In genomic region chr10:103476046-103476768, GRCh38 we compare ENCODE assay signal across 9 cellular contexts. TPM values are rescaled to one million over a fixed set of nuclear protein-coding genes. Genes with fewer than 3 reads are reported as not detected.
DNase-seq lines count a peak whose midpoint lies in the region; ATAC-seq and TF ChIP-seq lines count a peak whose summit lies in the region.
"Had no signal": no experiment of that assay in that cellular context is flagged by ENCODE, and none has a peak within 500 bp of the region (broad histone marks: within the 10 kb centered on the region; RNA-seq: fewer than 3 reads in every experiment).

No MANE protein-coding gene starts in this region.

- no peak overlapping the region for H3K4me3 Mint-ChIP-seq in WTC11
- H3K4me3 Mint-ChIP-seq in naive thymus-derived CD4-positive, alpha-beta T cell: no peak overlapping the region

- POLR2A ChIA-PET in WTC11 (lab: Charles Lee): interaction anchor here (0.8 to 1.1 kb wide), 2 partner anchors 18 to 24 kb away, joined by 3 to 4 read pairs; partner anchors contain the start of gene CALHM2
- POLR2A ChIA-PET in naive thymus-derived CD4-positive, alpha-beta T cell (lab: Charles Lee): interaction anchor here (0.7 kb wide), 1 partner anchor 24 kb away, joined by 3 read pairs; no protein-coding TSS in a partner anchor

- peaks cover 13% of the 10 kb centered on the region for H3K4me1 Mint-ChIP-seq in WTC11
- peaks cover 9 to 51% (median 14%) of the 10 kb centered on the region in 7 donors for H3K4me1 Mint-ChIP-seq in naive thymus-derived CD4-positive, alpha-beta T cell

- ATAC-seq in HG02973 (IDR thresholded peaks at IDR 0.05; ENCODE audit: unreplicated experiment) (peak; percentile 36), WTC11 (peak; percentile 93)
- peak; percentile 39 for ATAC-seq in naive thymus-derived CD4-positive, alpha-beta T cell
- no peak for ATAC-seq in activated CD4-positive, CD25-positive, alpha-beta regulatory T cell treated with anti-CD3 and anti-CD28 coated beads, Interleukin-2, amount 50 U/mL, for 24 hours

- no peak overlapping the region for H3K27ac ChIP-seq in naive thymus-derived CD4-positive, alpha-beta T cell (ENCODE audit: low read depth, low read length)

- H3K36me3 ChIP-seq in naive thymus-derived CD4-positive, alpha-beta T cell (ENCODE audit: control insufficient read depth in 2 of 3, insufficient read depth in 3 of 3, low read length in 3 of 3): no peaks in the 10 kb centered on the region

- H3K27me3 ChIP-seq in naive thymus-derived CD4-positive, alpha-beta T cell (ENCODE audit: control insufficient read depth in 2 of 2, insufficient read depth in 2 of 2, low read length in 2 of 2): no peaks in the 10 kb centered on the region

- H3K4me1 ChIP-seq in naive thymus-derived CD4-positive, alpha-beta T cell (ENCODE audit: control insufficient read depth in 2 of 2, insufficient read depth in 2 of 2, low read length in 2 of 2): peaks cover 10 to 15% of the 10 kb centered on the region in 2 donors

- H3K9me3 ChIP-seq in naive thymus-derived CD4-positive, alpha-beta T cell (ENCODE audit: control insufficient read depth in 2 of 3, low read length in 3 of 3): no peaks in the 10 kb centered on the region

- no peak overlapping the region for H3K4me3 ChIP-seq in naive thymus-derived CD4-positive, alpha-beta T cell (ENCODE audit: low read length)

- intact Hi-C loops in naive thymus-derived CD4-positive, alpha-beta T cell (cut with micrococcal nuclease): no loop called here

- no peak overlapping the region for H3K27ac Mint-ChIP-seq in WTC11
- H3K27ac Mint-ChIP-seq in naive thymus-derived CD4-positive, alpha-beta T cell: no peak overlapping the region

- DNase-seq in DMS53 (lab: John Stamatoyannopoulos, UW): peak; percentile 59
- no peak for DNase-seq in DMS53 treated with DMSO at 0.1 percent for 48 hours (lab: John Stamatoyannopoulos, UW; ENCODE audit: unreplicated experiment)
- DNase-seq in WTC11 (ENCODE audit: low spot score): peak; percentile 73
- DNase-seq in naive thymus-derived CD4-positive, alpha-beta T cell: no peak
- no peak for DNase-seq in NCI-H1105 treated with DMSO at 0.1 percent for 48 hours (lab: John Stamatoyannopoulos, UW)
- no peak for DNase-seq in COR-L47 (lab: John Stamatoyannopoulos, UW)
- DNase-seq: naive B cell had no signal

- no peaks in the 10 kb centered on the region for H3K36me3 Mint-ChIP-seq in WTC11
- peaks cover 0 to 3% (median 0%) of the 10 kb centered on the region in 5 donors for H3K36me3 Mint-ChIP-seq in naive thymus-derived CD4-positive, alpha-beta T cell
- H3K36me3 Mint-ChIP-seq: naive B cell had no signal

- CTCF ChIA-PET in WTC11 (lab: Charles Lee): interaction anchor here (0.5 to 3.1 kb wide), 24 partner anchors 9 to 1157 kb away, joined by 3 to 49 read pairs (median 4); partner anchors contain the start of genes CALHM1, CALHM2 and NEURL1
- CTCF ChIA-PET in naive thymus-derived CD4-positive, alpha-beta T cell (lab: Charles Lee): interaction anchor here (6.2 kb wide), 1 partner anchor 59 kb away, joined by 29 read pairs; no protein-coding TSS in a partner anchor

- TF ChIP-seq CTCF in WTC11 (IDR thresholded peaks at IDR 0.05): 0 out of 2 replicates have a peak, but pooled peaks have one; percentile 27

- no peaks in the 10 kb centered on the region for H3K27me3 Mint-ChIP-seq in WTC11 (ENCODE audit: low read depth)
- H3K27me3 Mint-ChIP-seq in naive thymus-derived CD4-positive, alpha-beta T cell: no peaks in the 10 kb centered on the region
- H3K27me3 Mint-ChIP-seq: naive B cell had no signal

- no peaks in the 10 kb centered on the region for H3K9me3 Mint-ChIP-seq in WTC11
- H3K9me3 Mint-ChIP-seq in naive thymus-derived CD4-positive, alpha-beta T cell: no peaks in the 10 kb centered on the region
- H3K9me3 Mint-ChIP-seq: naive B cell had no signal

TF ChIP-seq in WTC11, 78 proteins besides CTCF, POLR2A, EP300 and RAD21:
- 0 out of 2 replicates have a peak, but pooled peaks have one; percentile 25 for TF ChIP-seq HMGXB4 (CRISPR knock-in tag; IDR thresholded peaks at IDR 0.05)
- TF ChIP-seq ZNF416 (CRISPR knock-in tag; IDR thresholded peaks at IDR 0.05): no peak
- peak; percentile 78 for TF ChIP-seq GABPB1 (CRISPR knock-in tag; IDR thresholded peaks at IDR 0.05)
- peak; percentile 78 for TF ChIP-seq ZNF423 (CRISPR knock-in tag; IDR thresholded peaks at IDR 0.05)
- TF ChIP-seq ZBTB21 (CRISPR knock-in tag; IDR thresholded peaks at IDR 0.05; ENCODE audit: borderline replicate concordance): peak; percentile 29; the same call in 1 of the 2 replicates
- TF ChIP-seq ARID4B (CRISPR knock-in tag; IDR thresholded peaks at IDR 0.05; ENCODE audit: borderline replicate concordance): no peak
- TF ChIP-seq USF2 (CRISPR knock-in tag; IDR thresholded peaks at IDR 0.05): 0 out of 2 replicates have a peak, but pooled peaks have one; percentile 25
- peak; percentile 73; the same call in 1 of the 2 replicates for TF ChIP-seq MAX (CRISPR knock-in tag; IDR thresholded peaks at IDR 0.05)
TF ChIP-seq in WTC11: peak in this region for 6.

RNA-seq across cellular contexts. Expression of gene CALHM3, which starts 2.8 kb away (rescaled TPM):
- 0.13 to 0.18 TPM (median 0.16 TPM) in 3 replicates for total RNA-seq in WTC11 (2021)
- total RNA-seq in naive thymus-derived CD4-positive, alpha-beta T cell: not detected
- polyA plus RNA-seq in naive thymus-derived CD4-positive, alpha-beta T cell: not detected

RNA-seq across cellular contexts. Expression of gene NEURL1, which starts 17.3 kb away (rescaled TPM):
- total RNA-seq in WTC11 (2021): 0.66 to 1.2 TPM (median 0.99 TPM) in 3 replicates
- total RNA-seq in naive thymus-derived CD4-positive, alpha-beta T cell: 1 to 10 TPM in 3 of 5 experiments, under 1 TPM in 2; 0.81 to 9.2 (median 1.1) TPM
- polyA plus RNA-seq in naive thymus-derived CD4-positive, alpha-beta T cell: 1 to 10 TPM in 1 of 2 donors, under 1 TPM in 1; 0.76 to 1.1 TPM

RNA-seq across cellular contexts. Expression of gene CALHM1, which starts 17.5 kb away (rescaled TPM):
- total RNA-seq in WTC11 (2021): 0.30 to 0.55 TPM (median 0.39 TPM) in 3 replicates
- not detected for total RNA-seq in naive thymus-derived CD4-positive, alpha-beta T cell
- polyA plus RNA-seq in naive thymus-derived CD4-positive, alpha-beta T cell: not detected

RNA-seq across cellular contexts. Expression of gene CALHM2, which starts 24.0 kb away (rescaled TPM):
- 1.8 to 2.4 TPM (median 1.9 TPM) in 3 replicates for total RNA-seq in WTC11 (2021)
- total RNA-seq in naive thymus-derived CD4-positive, alpha-beta T cell: 10 to 100 TPM in 4 of 5 experiments, 1 to 10 TPM in 1; 3.4 to 67.2 (median 19.3) TPM
- 1 to 10 TPM; 2.0 to 6.4 TPM for polyA plus RNA-seq in naive thymus-derived CD4-positive, alpha-beta T cell

Comparison
In these comparisons a context has a peak if more than half of its experiments do, and no peak if none do; other contexts are left out.
1. DNase-seq: peak in DMS53 (single experiment) and WTC11 (single experiment); none in DMS53 treated with DMSO at 0.1 percent for 48 hours (single experiment), naive thymus-derived CD4-positive, alpha-beta T cell (0 of 9), NCI-H1105 treated with DMSO at 0.1 percent for 48 hours (single experiment) and COR-L47 (single experiment).
2. ATAC-seq: peak in HG02973 (single experiment), WTC11 (single experiment) and naive thymus-derived CD4-positive, alpha-beta T cell (single experiment); none in activated CD4-positive, CD25-positive, alpha-beta regulatory T cell treated with anti-CD3 and anti-CD28 coated beads, Interleukin-2, amount 50 U/mL, for 24 hours (0 of 2).